8 cellular contexts compared by ENCODE assay signal in genomic region chr6:32188381-32189081, GRCh38. TPM values are rescaled to one million over a fixed set of nuclear protein-coding genes. Genes with fewer than 3 reads are reported as not detected.
DNase-seq lines count a peak whose midpoint lies in the region; ATAC-seq and TF ChIP-seq lines count a peak whose summit lies in the region.

No MANE protein-coding gene starts in this region.

- H3K9me3 ChIP-seq in iPS DF 6.9 (ENCODE audit: control insufficient read depth, insufficient read depth, low read length) (no peaks in the 10 kb centered on the region), spleen (no peaks in the 10 kb centered on the region)

- H3K27me3 Mint-ChIP-seq in activated T-helper 17 cell treated with anti-CD3 and anti-CD28 coated beads, Interleukin-2, amount 50 U/mL, for 72 hours, result no peaks in the 10 kb centered on the region

- H3K27ac Mint-ChIP-seq in activated T-helper 17 cell treated with anti-CD3 and anti-CD28 coated beads, Interleukin-2, amount 50 U/mL, for 72 hours, result peak overlapping the region; percentile 95

- ATAC-seq in activated T-helper 17 cell treated with anti-CD3 and anti-CD28 coated beads, Interleukin-2, amount 50 U/mL, for 72 hours (replicated peaks), result no peak
- no peak for ATAC-seq in HG03159 (IDR thresholded peaks at IDR 0.05; ENCODE audit: unreplicated experiment)

- intact Hi-C loops in spleen (cut with DNase I; ENCODE audit: low total_unique reads), result no loop called here

- H3K4me3 ChIP-seq in HL-60 (replicated peaks; ENCODE audit: insufficient read depth, low read length), result peak overlapping the region; percentile 71
- peak overlapping the region; percentile 45; the same call in 1 of the 2 replicates for H3K4me3 ChIP-seq in iPS DF 6.9 (ENCODE audit: low read length)
- peak overlapping the region; percentile 61 to 89 (median 73) for H3K4me3 ChIP-seq in spleen

- in situ Hi-C loops in GM13977 (cut with MboI; ENCODE audit: low pct_unique_long_range_greater_than_20kb, low sequenced_read_pairs, unreplicated experiment), result no loop called here

- H3K4me1 ChIP-seq in iPS DF 6.9 (ENCODE audit: control insufficient read depth, insufficient read depth, low read length) (peaks cover 11% of the 10 kb centered on the region), spleen (peaks cover 46 to 94% (median 80%) of the 10 kb centered on the region in 6 donors)

- TF ChIP-seq POLR2A in spleen (IDR thresholded peaks at IDR 0.05), result no peak

- H3K27ac ChIP-seq in HL-60 (replicated peaks), result peak overlapping the region; percentile 95
- H3K27ac ChIP-seq in iPS DF 6.9 (ENCODE audit: low read length), result no peak overlapping the region
- H3K27ac ChIP-seq in spleen, result peak overlapping the region; percentile 91 to 100 (median 98)

- peaks cover 33% of the 10 kb centered on the region for H3K4me1 Mint-ChIP-seq in activated T-helper 17 cell treated with anti-CD3 and anti-CD28 coated beads, Interleukin-2, amount 50 U/mL, for 72 hours

- H3K4me3 Mint-ChIP-seq in activated T-helper 17 cell treated with anti-CD3 and anti-CD28 coated beads, Interleukin-2, amount 50 U/mL, for 72 hours, result peak overlapping the region; percentile 98

- TF ChIP-seq CTCF in HL-60 (IDR thresholded peaks at IDR 0.05; ENCODE audit: insufficient read depth, low read length) (no peak), spleen (IDR thresholded peaks at IDR 0.05 in 8 of 11, conservative IDR thresholded peaks at IDR 0.05 in 3 of 11) (no peak), GM13977 (IDR thresholded peaks at IDR 0.05; ENCODE audit: extremely low read depth, insufficient read depth, missing control alignments) (no peak)

- peaks cover 90% of the 10 kb centered on the region for H3K36me3 Mint-ChIP-seq in activated T-helper 17 cell treated with anti-CD3 and anti-CD28 coated beads, Interleukin-2, amount 50 U/mL, for 72 hours (ENCODE audit: low read depth)

- no peaks in the 10 kb centered on the region for H3K9me3 Mint-ChIP-seq in activated T-helper 17 cell treated with anti-CD3 and anti-CD28 coated beads, Interleukin-2, amount 50 U/mL, for 72 hours

- no CpG with 5 or more reads among the region's 13 CpGs for WGBS in iPS DF 6.9 (ENCODE audit: insufficient coverage, insufficient read length)
- WGBS in spleen, 5 donors, result 27 to 41% (median 36%) methylated on average over 11 to 13 of the region's 13 CpGs

- DNase-seq in HL-60 (ENCODE audit: low read depth in 1 of 2, low spot score in 1 of 2) (no peak), iPS DF 6.9 (ENCODE audit: low read depth, low spot score) (no peak), spleen (no peak), SHP77 treated with DMSO at 0.1 percent for 48 hours (lab: John Stamatoyannopoulos, UW) (no peak), NCI-H1048 (lab: John Stamatoyannopoulos, UW) (no peak), GM13977 (ENCODE audit: low spot score) (no peak)

- no peaks in the 10 kb centered on the region for H3K27me3 ChIP-seq in HL-60 (ENCODE audit: insufficient read depth, poor library complexity, severe bottlenecking)
- no peaks in the 10 kb centered on the region for H3K27me3 ChIP-seq in iPS DF 6.9 (ENCODE audit: control insufficient read depth, insufficient read depth, low read length)
- no peaks in the 10 kb centered on the region for H3K27me3 ChIP-seq in spleen (replicated peaks in 1 of 7)

- peaks cover 14% of the 10 kb centered on the region; the same call in 1 of the 2 replicates for H3K36me3 ChIP-seq in iPS DF 6.9 (ENCODE audit: control insufficient read depth, insufficient read depth, low read length)
- H3K36me3 ChIP-seq in spleen, result peaks cover 0 to 49% (median 24%) of the 10 kb centered on the region in 6 donors

RNA-seq across cellular contexts. Expression of gene PBX2, which starts 1.5 kb away (rescaled TPM):
- total RNA-seq in activated T-helper 17 cell treated with anti-CD3 and anti-CD28 coated beads, Interleukin-2, amount 50 U/mL, for 72 hours, result 100 to 1,000 TPM in 1 of 2 donors, 10 to 100 TPM in 1; 53.0 to 135 TPM
- total RNA-seq in spleen, result 100 to 1,000 TPM in 4 of 7 donors, 10 to 100 TPM in 3; 77.6 to 160 (median 130) TPM
- 10 to 100 TPM; 29.6 to 85.2 (median 41.2) TPM for polyA plus RNA-seq in spleen

RNA-seq across cellular contexts. Expression of gene GPSM3, which starts 3.9 kb away (rescaled TPM):
- total RNA-seq in activated T-helper 17 cell treated with anti-CD3 and anti-CD28 coated beads, Interleukin-2, amount 50 U/mL, for 72 hours, result 100 to 1,000 TPM; 136 to 227 TPM
- 100 to 1,000 TPM; 140 to 215 (median 187) TPM for total RNA-seq in spleen
- polyA plus RNA-seq in spleen, result 100 to 1,000 TPM; 202 to 263 (median 233) TPM

RNA-seq across cellular contexts. Expression of gene AGER, which starts 4.5 kb away (rescaled TPM):
- total RNA-seq in activated T-helper 17 cell treated with anti-CD3 and anti-CD28 coated beads, Interleukin-2, amount 50 U/mL, for 72 hours, result 10 to 100 TPM; 19.3 to 50.2 TPM
- total RNA-seq in spleen, result 10 to 100 TPM in 6 of 7 donors, 1 to 10 TPM in 1; 7.4 to 32.9 (median 21.3) TPM
- 10 to 100 TPM; 24.1 to 50.9 (median 38.0) TPM for polyA plus RNA-seq in spleen

RNA-seq across cellular contexts. Expression of gene RNF5, which starts 10.3 kb away (rescaled TPM):
- total RNA-seq in activated T-helper 17 cell treated with anti-CD3 and anti-CD28 coated beads, Interleukin-2, amount 50 U/mL, for 72 hours, result 10 to 100 TPM; 46.0 to 64.5 TPM
- total RNA-seq in spleen, result 10 to 100 TPM; 36.0 to 70.3 (median 46.0) TPM
- 10 to 100 TPM; 52.2 to 77.8 (median 69.9) TPM for polyA plus RNA-seq in spleen

RNA-seq across cellular contexts. Expression of gene AGPAT1, which starts 12.6 kb away (rescaled TPM):
- 10 to 100 TPM; 26.8 to 37.5 TPM for total RNA-seq in activated T-helper 17 cell treated with anti-CD3 and anti-CD28 coated beads, Interleukin-2, amount 50 U/mL, for 72 hours
- 10 to 100 TPM; 27.9 to 39.7 (median 35.6) TPM for total RNA-seq in spleen
- polyA plus RNA-seq in spleen, result 10 to 100 TPM; 13.6 to 23.3 (median 18.4) TPM
